Comparison of ENCODE assay signal across 9 cellular contexts in genomic region chr3:44992555-44993470, GRCh38. TPM values are rescaled to one million over a fixed set of nuclear protein-coding genes. Genes with fewer than 3 reads are reported as not detected.
DNase-seq lines count a peak whose midpoint lies in the region; ATAC-seq and TF ChIP-seq lines count a peak whose summit lies in the region.
"Had no signal": no experiment of that assay in that cellular context is flagged by ENCODE, and none has a peak within 500 bp of the region (broad histone marks: within the 10 kb centered on the region; RNA-seq: fewer than 3 reads in every experiment).

No MANE protein-coding gene starts in this region.

- H3K79me2 ChIP-seq in Loucy (ENCODE audit: insufficient read depth, low read length) = peaks cover 26% of the 10 kb centered on the region; the same call in 1 of the 2 replicates
- peaks cover 2% of the 10 kb centered on the region for H3K79me2 ChIP-seq in neural cell (replicated peaks; ENCODE audit: insufficient read depth, low read length)

- no peak overlapping the region for H2AFZ ChIP-seq in Loucy (ENCODE audit: low read length)
- H2AFZ ChIP-seq in neural cell (ENCODE audit: low read depth, low read length) = no peak overlapping the region

- no peak overlapping the region for H3K9ac ChIP-seq in Loucy (ENCODE audit: low read depth, low read length, poor library complexity, severe bottlenecking)
- H3K9ac ChIP-seq in neural cell (ENCODE audit: low read length) = no peak overlapping the region

- TF ChIP-seq EP300 in neural cell (conservative IDR thresholded peaks at IDR 0.05; ENCODE audit: poor library complexity, severe bottlenecking) = no peak

- no peaks in the 10 kb centered on the region for H3K9me3 Mint-ChIP-seq in stimulated activated naive B cell treated with anti-CD40 and anti-IgM and Interleukin-4, amounts not matched to agents 10 μg/mL and 1 μg/mL and 100 μg/mL, for 72 hours
- H3K9me3 Mint-ChIP-seq: activated B cell treated with CpG ODN at 0.5 μM for 24 hours had no signal

- H3K27me3 Mint-ChIP-seq in stimulated activated naive B cell treated with anti-CD40 and anti-IgM and Interleukin-4, amounts not matched to agents 10 μg/mL and 1 μg/mL and 100 μg/mL, for 72 hours = no peaks in the 10 kb centered on the region
- H3K27me3 Mint-ChIP-seq: activated B cell treated with CpG ODN at 0.5 μM for 24 hours had no signal

- H3K4me1 ChIP-seq in Loucy (ENCODE audit: insufficient read depth, low read length, poor library complexity, severe bottlenecking) = no peaks in the 10 kb centered on the region

- DNase-seq in GM03348 (ENCODE audit: low spot score) (peak; percentile 27), choroid plexus epithelial cell (ENCODE audit: low read depth) (peak; percentile 47), COR-L47 (lab: John Stamatoyannopoulos, UW) (no peak), islet precursor cell (no peak), NCI-H2029 (lab: John Stamatoyannopoulos, UW) (no peak)
- no peak for DNase-seq in stimulated activated naive B cell treated with anti-CD40 and anti-IgM and Interleukin-4, amounts not matched to agents 10 μg/mL and 1 μg/mL and 100 μg/mL, for 72 hours
- DNase-seq: activated B cell treated with CpG ODN at 0.5 μM for 24 hours had no signal

- TF ChIP-seq CTCF in Loucy (conservative IDR thresholded peaks at IDR 0.05; ENCODE audit: low read length) (peak; percentile 96), choroid plexus epithelial cell (conservative IDR thresholded peaks at IDR 0.05; ENCODE audit: low read depth, low read length) (peak; percentile 83), neural cell (IDR thresholded peaks at IDR 0.05; ENCODE audit: poor library complexity, severe bottlenecking) (peak; percentile 50)

- no peaks in the 10 kb centered on the region for H3K27me3 ChIP-seq in Loucy (ENCODE audit: insufficient read depth, low read length, poor library complexity, severe bottlenecking)
- no peaks in the 10 kb centered on the region for H3K27me3 ChIP-seq in neural cell (ENCODE audit: insufficient read depth, low read depth, low read length)

- H3K27ac ChIP-seq in neural cell (ENCODE audit: low read length) = no peak overlapping the region

- H3K4me2 ChIP-seq in Loucy (ENCODE audit: low read depth, low read length, poor library complexity, severe bottlenecking) = no peak overlapping the region
- no peak overlapping the region for H3K4me2 ChIP-seq in neural cell (ENCODE audit: low read length)

- H3K9me3 ChIP-seq in Loucy (ENCODE audit: insufficient read depth, low read depth, low read length) (no peaks in the 10 kb centered on the region), neural cell (ENCODE audit: low read length) (no peaks in the 10 kb centered on the region)

- TF ChIP-seq RAD21 in neural cell (conservative IDR thresholded peaks at IDR 0.05) = no peak

- H3F3A ChIP-seq in Loucy (ENCODE audit: low read depth) (no peaks in the 10 kb centered on the region), neural cell (ENCODE audit: insufficient read depth, low read length, poor library complexity, severe bottlenecking) (no peaks in the 10 kb centered on the region)

- ATAC-seq in stimulated activated naive B cell treated with anti-CD40 and anti-IgM and Interleukin-4, amounts not matched to agents 10 μg/mL and 1 μg/mL and 100 μg/mL, for 72 hours (replicated peaks) = no peak

- no peak overlapping the region for H3K4me3 Mint-ChIP-seq in stimulated activated naive B cell treated with anti-CD40 and anti-IgM and Interleukin-4, amounts not matched to agents 10 μg/mL and 1 μg/mL and 100 μg/mL, for 72 hours
- H3K4me3 Mint-ChIP-seq: activated B cell treated with CpG ODN at 0.5 μM for 24 hours had no signal

- H4K20me1 ChIP-seq in Loucy (ENCODE audit: insufficient read depth, low read length, poor library complexity, severe bottlenecking) = peaks cover 16% of the 10 kb centered on the region
- H4K20me1 ChIP-seq in neural cell (ENCODE audit: insufficient read depth) = no peaks in the 10 kb centered on the region

- H3K27ac Mint-ChIP-seq in stimulated activated naive B cell treated with anti-CD40 and anti-IgM and Interleukin-4, amounts not matched to agents 10 μg/mL and 1 μg/mL and 100 μg/mL, for 72 hours = no peak overlapping the region
- H3K27ac Mint-ChIP-seq: activated B cell treated with CpG ODN at 0.5 μM for 24 hours had no signal

- peaks cover 68% of the 10 kb centered on the region; the same call in 1 of the 2 replicates for H3K36me3 ChIP-seq in Loucy (ENCODE audit: insufficient read depth, low read length)
- peaks cover 4% of the 10 kb centered on the region for H3K36me3 ChIP-seq in neural cell (ENCODE audit: insufficient read depth, low read length)

- no peak overlapping the region for H3K4me3 ChIP-seq in Loucy (ENCODE audit: low read length, poor library complexity, severe bottlenecking)
- no peak overlapping the region for H3K4me3 ChIP-seq in choroid plexus epithelial cell (ENCODE audit: low read depth, low read length)
- H3K4me3 ChIP-seq in neural cell (ENCODE audit: low read length) = no peak overlapping the region

- peaks cover 36 to 65% of the 10 kb centered on the region in 2 donors for H3K36me3 Mint-ChIP-seq in stimulated activated naive B cell treated with anti-CD40 and anti-IgM and Interleukin-4, amounts not matched to agents 10 μg/mL and 1 μg/mL and 100 μg/mL, for 72 hours

- H3K9me2 ChIP-seq in Loucy (replicated peaks; ENCODE audit: low read depth, low read length) = no peaks in the 10 kb centered on the region
- no peaks in the 10 kb centered on the region for H3K9me2 ChIP-seq in neural cell (ENCODE audit: insufficient read depth, low read length)

- H3K4me1 Mint-ChIP-seq in stimulated activated naive B cell treated with anti-CD40 and anti-IgM and Interleukin-4, amounts not matched to agents 10 μg/mL and 1 μg/mL and 100 μg/mL, for 72 hours = peaks cover 10 to 11% of the 10 kb centered on the region in 2 donors

TF ChIP-seq in neural cell, 6 proteins besides CTCF, POLR2A, EP300 and RAD21:
- TF ChIP-seq EZH2 (IDR thresholded peaks at IDR 0.05; ENCODE audit: borderline replicate concordance, insufficient read depth, low read length, poor library complexity, severe bottlenecking) (no peak), SMC3 (conservative IDR thresholded peaks at IDR 0.05; ENCODE audit: poor library complexity) (no peak), REST (IDR thresholded peaks at IDR 0.05; ENCODE audit: borderline replicate concordance) (no peak), MXI1 (conservative IDR thresholded peaks at IDR 0.05; ENCODE audit: poor library complexity, severe bottlenecking) (no peak), POLR2AphosphoS5 (IDR thresholded peaks at IDR 0.05) (no peak)

RNA-seq across cellular contexts. Expression of gene EXOSC7, which starts 16.8 kb away (rescaled TPM):
- 80.3 and 87.5 TPM in 2 replicates for polyA plus RNA-seq in neural cell
- polyA minus RNA-seq in neural cell = 33.8 and 40.7 TPM in 2 replicates

RNA-seq across cellular contexts. Expression of gene ZDHHC3, which starts 16.8 kb away (rescaled TPM):
- polyA plus RNA-seq in neural cell = 35.8 and 45.3 TPM in 2 replicates
- 55.3 and 56.5 TPM in 2 replicates for polyA minus RNA-seq in neural cell

RNA-seq across cellular contexts. Expression of gene CLEC3B, which starts 33.3 kb away (rescaled TPM):
- polyA plus RNA-seq in neural cell = 2.6 and 4.9 TPM in 2 replicates
- polyA minus RNA-seq in neural cell = not detected in 2 replicates

Comparison
In these comparisons a context has a peak if more than half of its experiments do, and no peak if none do; other contexts are left out.
1. DNase-seq: peak in GM03348 (single experiment) and choroid plexus epithelial cell (single experiment); none in COR-L47 (single experiment), islet precursor cell (single experiment), stimulated activated naive B cell treated with anti-CD40 and anti-IgM and Interleukin-4, amounts not matched to agents 10 μg/mL and 1 μg/mL and 100 μg/mL, for 72 hours (single experiment) and NCI-H2029 (single experiment).
2. Peak in every context shown above with its lines, with median percentiles within 50 percentile points of each other: CTCF ChIP-seq.